ENCODE assay signal across 8 cellular contexts in genomic region chr6:116253505-116254296, GRCh38. TPM values are rescaled to one million over a fixed set of nuclear protein-coding genes. Genes with fewer than 3 reads are reported as not detected.
DNase-seq lines count a peak whose midpoint lies in the region; ATAC-seq, FAIRE-seq and TF ChIP-seq lines count a peak whose summit lies in the region.

Gene TSPYL4 (minus strand): TSS chr6:116254075. CDS start chr6:116254008, 67 bp downstream.

- peak within 1 kb of the TSS; percentile 99 for H3K4me2 ChIP-seq in parathyroid adenoma (ENCODE audit: low read length)

- peak in 1 of 2 donors; percentile 97 for TF ChIP-seq EP300 in tibial nerve (IDR thresholded peaks at IDR 0.05)

- 1% methylated on average over 27 to 50 of the region's 53 CpGs for WGBS in tibial nerve, 2 donors

- H3K27ac ChIP-seq in parathyroid adenoma (peak within 1 kb of the TSS; percentile 87), tibial nerve (peak within 1 kb of the TSS; percentile 87 to 96 (median 91))

- H3K9me3 ChIP-seq in adipocyte (ENCODE audit: control insufficient read depth, low read length) (no peaks in the 10 kb centered on the region), parathyroid adenoma (ENCODE audit: control insufficient read depth, low read length) (no peaks in the 10 kb centered on the region), tibial nerve (no peaks in the 10 kb centered on the region)

- intact Hi-C loops in cardiac septum (cut with DNase I): loop anchor here (1.0 kb wide), 1 partner anchor 25 kb away; no protein-coding TSS in a partner anchor

- H3K4me1 ChIP-seq in adipocyte (ENCODE audit: control insufficient read depth, insufficient read depth, low read length): peaks cover 39% of the 10 kb centered on the region
- H3K4me1 ChIP-seq in parathyroid adenoma: peaks cover 33% of the 10 kb centered on the region
- peaks cover 3 to 63% (median 39%) of the 10 kb centered on the region in 4 donors for H3K4me1 ChIP-seq in tibial nerve

- peak within 1 kb of the TSS; percentile 97 for H3K4me3 ChIP-seq in adipocyte (ENCODE audit: low read length)
- peak within 1 kb of the TSS; percentile 97 for H3K4me3 ChIP-seq in parathyroid adenoma (ENCODE audit: low read depth, low read length)
- peak within 1 kb of the TSS; percentile 84 to 97 (median 88) for H3K4me3 ChIP-seq in tibial nerve

- FAIRE-seq in GM12892 (lab: Jason Lieb, UNC): peak; percentile 94

- peak within 1 kb of the TSS; percentile 91 for H2AFZ ChIP-seq in parathyroid adenoma

- peaks cover 21% of the 10 kb centered on the region for H3K79me2 ChIP-seq in parathyroid adenoma

- H3K27me3 ChIP-seq in adipocyte (replicated peaks; ENCODE audit: control insufficient read depth, insufficient read depth, low read length) (no peaks in the 10 kb centered on the region), parathyroid adenoma (ENCODE audit: control insufficient read depth, insufficient read depth, low read length) (no peaks in the 10 kb centered on the region), tibial nerve (no peaks in the 10 kb centered on the region)

- TF ChIP-seq CTCF in parathyroid adenoma (IDR thresholded peaks at IDR 0.05): no peak
- peak in 1 of 5 experiments; percentile 9 for TF ChIP-seq CTCF in tibial nerve (IDR thresholded peaks at IDR 0.05)

- ATAC-seq in HG02840 (IDR thresholded peaks at IDR 0.05; ENCODE audit: low FRiP score, unreplicated experiment): peak; percentile 99

- H3K9ac ChIP-seq in adipocyte (ENCODE audit: low read length): peak within 1 kb of the TSS; percentile 95
- H3K9ac ChIP-seq in parathyroid adenoma: peak within 1 kb of the TSS; percentile 41

- no peaks in the 10 kb centered on the region for H3K36me3 ChIP-seq in adipocyte (ENCODE audit: control insufficient read depth, insufficient read depth, low read length, severe bottlenecking)
- no peaks in the 10 kb centered on the region for H3K36me3 ChIP-seq in parathyroid adenoma (ENCODE audit: control insufficient read depth, insufficient read depth, low read length)
- H3K36me3 ChIP-seq in tibial nerve: peaks cover 0 to 5% (median 0%) of the 10 kb centered on the region in 3 donors

- TF ChIP-seq POLR2A in GM12892 (IDR thresholded peaks at IDR 0.05; ENCODE audit: low read depth, low read length) (peak; percentile 87), tibial nerve (IDR thresholded peaks at IDR 0.05) (peak; percentile 86 to 95)

- DNase-seq in GM12892 (ENCODE audit: insufficient read length): peak; percentile 61
- peak; percentile 95 for DNase-seq in NCI-H1436 (lab: John Stamatoyannopoulos, UW)
- peak; percentile 86 to 91 for DNase-seq in SW 1271 (lab: John Stamatoyannopoulos, UW)
- DNase-seq in adipocyte (ENCODE audit: low read depth): peak; percentile 99
- DNase-seq in cardiac septum (ENCODE audit: low spot score): peak; percentile 97
- peak; percentile 88 to 96 for DNase-seq in tibial nerve (ENCODE audit: low spot score in 2 of 2)

RNA-seq across cellular contexts. Expression of gene TSPYL4, which starts in this region (rescaled TPM):
- 13.1 TPM for polyA plus RNA-seq in GM12892 (2012; ENCODE audit: missing spikeins)
- total RNA-seq in cardiac septum: 29.7 TPM
- 10 to 100 TPM; 14.4 to 26.7 (median 20.9) TPM for total RNA-seq in tibial nerve

Comparison
In these comparisons a context has a peak if more than half of its experiments do, and no peak if none do; other contexts are left out.
1. Peak in every context shown above with its lines: DNase-seq, ATAC-seq, H3K4me3 ChIP-seq and H3K27ac ChIP-seq.